In genomic region chr2:232280341-232280740, GRCh38 we compare ENCODE assay signal across 26 cellular contexts.
"Had no signal": no experiment of that assay in that cellular context is flagged by ENCODE, and none has a peak within 500 bp of the region (broad histone marks: within the 10 kb centered on the region; RNA-seq: fewer than 3 reads in every experiment).

No MANE protein-coding gene starts in this region.

- H3K4me1 ChIP-seq: left lung, right lobe of liver, tibial artery had no signal

- H3K4me3 Mint-ChIP-seq: mesothelial cell of epicardium; nephron progenitor cell; stimulated activated memory B cell treated with anti-CD40 and anti-IgM and Interleukin-4, amounts not matched to agents 10 μg/mL and 1 μg/mL and 100 μg/mL, for 72 hours; type B pancreatic cell had no signal

- DNase-seq: dermis blood vessel endothelial cell; effector memory CD4-positive, alpha-beta T cell; foreskin melanocyte; glutamatergic neuron; heart right ventricle; hippocampal formation; left cardiac atrium; left lung; mesenchymal stem cell; mucosa of descending colon; naive thymus-derived CD8-positive, alpha-beta T cell; nephron progenitor cell; nucleus accumbens; right lobe of liver; spleen; stimulated activated CD4-positive, alpha-beta T cell treated with anti-CD3 and anti-CD28 coated beads, Interleukin-4, amount 100 ng/mL, for 4 hours; stimulated activated naive CD8-positive, alpha-beta T cell treated with anti-CD3 and anti-CD28 coated beads, Interleukin-15, Interleukin-2, amounts not matched to agents 100 U/mL and 50 U/mL, for 24 hours; substantia nigra; testis; tibial artery had no signal

- H3K27me3 ChIP-seq: esophagus muscularis mucosa, heart right ventricle, left lung, right lobe of liver, spleen, testis, tibial artery had no signal

- H3K27ac ChIP-seq: coronary artery, esophagus muscularis mucosa, heart right ventricle, left lung, prostate gland, right lobe of liver, spleen, testis, tibial artery had no signal

- H3K27ac Mint-ChIP-seq: mesothelial cell of epicardium; nephron progenitor cell; stimulated activated memory B cell treated with anti-CD40 and anti-IgM and Interleukin-4, amounts not matched to agents 10 μg/mL and 1 μg/mL and 100 μg/mL, for 72 hours; type B pancreatic cell had no signal

- H3K4me1 Mint-ChIP-seq: mesothelial cell of epicardium; stimulated activated memory B cell treated with anti-CD40 and anti-IgM and Interleukin-4, amounts not matched to agents 10 μg/mL and 1 μg/mL and 100 μg/mL, for 72 hours had no signal

- H3K9me3 ChIP-seq: prostate gland, right lobe of liver, testis had no signal

- H3K4me3 ChIP-seq: coronary artery, esophagus muscularis mucosa, heart right ventricle, left lung, mucosa of descending colon, prostate gland, right lobe of liver, spleen, testis, tibial artery had no signal

- H3K27me3 Mint-ChIP-seq: naive thymus-derived CD8-positive, alpha-beta T cell; stimulated activated memory B cell treated with anti-CD40 and anti-IgM and Interleukin-4, amounts not matched to agents 10 μg/mL and 1 μg/mL and 100 μg/mL, for 72 hours; type B pancreatic cell had no signal

- H3K36me3 ChIP-seq: left lung, prostate gland, right lobe of liver had no signal
